8 cellular contexts compared by ENCODE assay signal in genomic region chr4:180028682-180029081, GRCh38.
DNase-seq lines count a peak whose midpoint lies in the region; ATAC-seq and TF ChIP-seq lines count a peak whose summit lies in the region.

No MANE protein-coding gene starts in this region.

- H3K27me3 ChIP-seq in heart right ventricle: no peaks in the 10 kb centered on the region
- H3K27me3 ChIP-seq in mammary epithelial cell (ENCODE audit: insufficient read depth, low read length): no peaks in the 10 kb centered on the region
- H3K27me3 ChIP-seq in psoas muscle (ENCODE audit: insufficient read depth in 3 of 3, low read length in 2 of 3): no peaks in the 10 kb centered on the region

- no peaks in the 10 kb centered on the region for H3K4me1 ChIP-seq in heart right ventricle
- no peaks in the 10 kb centered on the region for H3K4me1 ChIP-seq in mammary epithelial cell (ENCODE audit: insufficient read depth, low read length)
- no peaks in the 10 kb centered on the region for H3K4me1 ChIP-seq in psoas muscle

- no peak overlapping the region for H3K4me2 ChIP-seq in mammary epithelial cell (ENCODE audit: insufficient read depth, low read depth, low read length)

- 44% methylated on average over 8 of the region's 8 CpGs for WGBS in heart right ventricle, 2 donors
- WGBS in mammary epithelial cell (ENCODE audit: low coverage, missing lambda C conversion rate): 50% methylated on average over 8 of the region's 8 CpGs
- 53 to 60% (median 58%) methylated on average over 8 of the region's 8 CpGs for WGBS in psoas muscle, 3 donors

- no peaks in the 10 kb centered on the region for H3K4me1 Mint-ChIP-seq in HFFc6 (ENCODE audit: low read depth)

- H3K27ac ChIP-seq in heart right ventricle (no peak overlapping the region), mammary epithelial cell (ENCODE audit: insufficient read depth, low read depth, low read length) (no peak overlapping the region), psoas muscle (no peak overlapping the region)

- no peaks in the 10 kb centered on the region for H4K20me1 ChIP-seq in mammary epithelial cell (ENCODE audit: insufficient read depth, low read length)

- peaks cover 19% of the 10 kb centered on the region for H3K9me3 Mint-ChIP-seq in HFFc6

- no peak overlapping the region for H3K27ac Mint-ChIP-seq in HFFc6

- H2AFZ ChIP-seq in mammary epithelial cell (ENCODE audit: low read depth, low read length): no peak overlapping the region

- BruUV-seq in mammary epithelial cell (replicated peaks; lab: Mats Ljungman, UMichigan): no TSS peak

- H3K9ac ChIP-seq in mammary epithelial cell (ENCODE audit: insufficient read depth, low read length): no peak overlapping the region

- no peaks in the 10 kb centered on the region for H3K27me3 Mint-ChIP-seq in HFFc6 (ENCODE audit: insufficient read depth)

- H3K4me3 Mint-ChIP-seq in HFFc6: no peak overlapping the region

- CTCF ChIA-PET in mammary epithelial cell (lab: Charles Lee; ENCODE audit: low non-redundant PET): no interaction called here

- no peaks in the 10 kb centered on the region for H3K9me3 ChIP-seq in heart right ventricle
- no peaks in the 10 kb centered on the region for H3K9me3 ChIP-seq in mammary epithelial cell (replicated peaks; ENCODE audit: insufficient read depth, low read length)
- no peaks in the 10 kb centered on the region for H3K9me3 ChIP-seq in psoas muscle

- TF ChIP-seq CTCF in heart right ventricle (IDR thresholded peaks at IDR 0.05) (peak in 2 of 9 donors; percentile 14 to 26), mammary epithelial cell (conservative IDR thresholded peaks at IDR 0.05 in 1 of 2, IDR thresholded peaks at IDR 0.05 in 1 of 2; ENCODE audit: extremely low read depth in 1 of 2, insufficient read depth in 1 of 2, low read depth in 1 of 2, low read length in 2 of 2) (peak; percentile 34 to 48), psoas muscle (IDR thresholded peaks at IDR 0.05) (no peak), HFFc6 (IDR thresholded peaks at IDR 0.05) (no peak)

- in situ Hi-C loops in mammary epithelial cell (cut with MboI; ENCODE audit: low sequenced_read_pairs in 2 of 2): no loop called here

- H3K4me3 ChIP-seq in heart right ventricle (no peak overlapping the region), mammary epithelial cell (replicated peaks in 1 of 3; ENCODE audit: insufficient read depth in 1 of 3, low read depth in 2 of 3, low read length in 3 of 3) (no peak overlapping the region), psoas muscle (no peak overlapping the region)

- intact Hi-C loops in Right ventricle myocardium superior (cut with DNase I): no loop called here
- intact Hi-C loops in heart right ventricle (cut with DNase I): no loop called here
- intact Hi-C loops in mammary epithelial cell (cut with micrococcal nuclease): no loop called here
- intact Hi-C loops in psoas muscle (cut with DNase I): no loop called here

- no peaks in the 10 kb centered on the region for H3K36me3 ChIP-seq in heart right ventricle
- no peaks in the 10 kb centered on the region for H3K36me3 ChIP-seq in mammary epithelial cell (ENCODE audit: insufficient read depth, low read length)
- H3K36me3 ChIP-seq in psoas muscle (ENCODE audit: insufficient read depth in 1 of 2, low read depth in 1 of 2): no peaks in the 10 kb centered on the region

- dilution Hi-C loops in mammary epithelial cell (cut with HindIII; ENCODE audit: low sequenced_read_pairs): no loop called here

- H3K79me2 ChIP-seq in mammary epithelial cell (ENCODE audit: insufficient read depth, low read length): no peaks in the 10 kb centered on the region

- H3K36me3 Mint-ChIP-seq in HFFc6 (ENCODE audit: low read depth): no peaks in the 10 kb centered on the region

- ATAC-seq in Right ventricle myocardium superior (ENCODE audit: poor library complexity) (no peak), heart right ventricle (no peak), psoas muscle (no peak)

- DNase-seq in Right ventricle myocardium superior (peak; percentile 33), heart right ventricle (no peak), M059J (ENCODE audit: low read depth) (peak; percentile 22), mammary epithelial cell (peak; percentile 2), psoas muscle (peak; percentile 8 to 41), NCI-H2227 treated with DMSO at 0.1 percent for 48 hours (lab: John Stamatoyannopoulos, UW) (no peak), OCI-M2 (lab: John Stamatoyannopoulos, UW; ENCODE audit: unreplicated experiment) (no peak), HFFc6 (no peak)

Comparison
In these comparisons a context has a peak if more than half of its experiments do, and no peak if none do; other contexts are left out.
1. DNase-seq: peak in Right ventricle myocardium superior (single experiment), M059J (single experiment), mammary epithelial cell (single experiment) and psoas muscle (2 of 2); none in heart right ventricle (0 of 2), NCI-H2227 treated with DMSO at 0.1 percent for 48 hours (single experiment), OCI-M2 (single experiment) and HFFc6 (single experiment).
2. CTCF ChIP-seq: peak in mammary epithelial cell (2 of 2); none in psoas muscle (single experiment) and HFFc6 (single experiment).